8 cellular contexts compared by ENCODE assay signal in genomic region chr15:31236184-31237041, GRCh38.
DNase-seq lines count a peak whose midpoint lies in the region; ATAC-seq, FAIRE-seq and TF ChIP-seq lines count a peak whose summit lies in the region.

No MANE protein-coding gene starts in this region.

- TF ChIP-seq POLR2A in GM12891 (IDR thresholded peaks at IDR 0.05; ENCODE audit: low read depth, low read length): no peak

- ATAC-seq in HG03469 (IDR thresholded peaks at IDR 0.05; ENCODE audit: unreplicated experiment) (peak; percentile 37), GM21423 (IDR thresholded peaks at IDR 0.05; ENCODE audit: unreplicated experiment) (no peak), HG03025 (IDR thresholded peaks at IDR 0.05; ENCODE audit: low FRiP score, unreplicated experiment) (no peak)

- no peak for DNase-seq in GM12891 (ENCODE audit: insufficient read length, low spot score)
- peak; percentile 53 for DNase-seq in RPMI8226
- peak; percentile 98 for DNase-seq in fibroblast of pulmonary artery (ENCODE audit: low read depth)
- DNase-seq in occipital lobe (lab: John Stamatoyannopoulos, UW): peak; percentile 81
- no peak for DNase-seq in activated naive CD4-positive, alpha-beta T cell treated with anti-CD3 and anti-CD28 coated beads, Interleukin-2, amount 10 ng/mL, durations not matched to agents 7 days and 5 days

- no peak overlapping the region for H3K27ac Mint-ChIP-seq in activated naive CD4-positive, alpha-beta T cell treated with anti-CD3 and anti-CD28 coated beads, Interleukin-2, amount 10 ng/mL, durations not matched to agents 7 days and 5 days

- peak; percentile 28 for FAIRE-seq in GM12891 (lab: Jason Lieb, UNC)

- CTCF ChIA-PET in activated naive CD4-positive, alpha-beta T cell treated with anti-CD3 and anti-CD28 coated beads, Interleukin-2, amount 10 ng/mL, durations not matched to agents 7 days and 5 days (lab: Charles Lee): interaction anchor here (1.6 kb wide), 1 partner anchor 21 kb away, joined by 4 read pairs; no protein-coding TSS in a partner anchor

- peaks cover under 1% of the 10 kb centered on the region for H3K36me3 Mint-ChIP-seq in activated naive CD4-positive, alpha-beta T cell treated with anti-CD3 and anti-CD28 coated beads, Interleukin-2, amount 10 ng/mL, durations not matched to agents 7 days and 5 days

- peak overlapping the region; percentile 15 for H3K4me3 ChIP-seq in fibroblast of pulmonary artery (replicated peaks; ENCODE audit: low read depth, low read length)

- H3K4me3 Mint-ChIP-seq in activated naive CD4-positive, alpha-beta T cell treated with anti-CD3 and anti-CD28 coated beads, Interleukin-2, amount 10 ng/mL, durations not matched to agents 7 days and 5 days: no peak overlapping the region

- no peak for TF ChIP-seq CTCF in fibroblast of pulmonary artery (IDR thresholded peaks at IDR 0.05; ENCODE audit: low read length, missing control alignments)

- peaks cover 25% of the 10 kb centered on the region for H3K4me1 Mint-ChIP-seq in activated naive CD4-positive, alpha-beta T cell treated with anti-CD3 and anti-CD28 coated beads, Interleukin-2, amount 10 ng/mL, durations not matched to agents 7 days and 5 days

- peaks cover 5% of the 10 kb centered on the region for H3K9me3 Mint-ChIP-seq in activated naive CD4-positive, alpha-beta T cell treated with anti-CD3 and anti-CD28 coated beads, Interleukin-2, amount 10 ng/mL, durations not matched to agents 7 days and 5 days

- peaks cover 16% of the 10 kb centered on the region for H3K27me3 Mint-ChIP-seq in activated naive CD4-positive, alpha-beta T cell treated with anti-CD3 and anti-CD28 coated beads, Interleukin-2, amount 10 ng/mL, durations not matched to agents 7 days and 5 days

TF ChIP-seq in GM12891, 5 proteins besides CTCF, POLR2A, EP300 and RAD21:
- TF ChIP-seq POU2F2 (IDR thresholded peaks at IDR 0.05; ENCODE audit: low read depth, low read length): no peak
- TF ChIP-seq SPI1 (IDR thresholded peaks at IDR 0.05; ENCODE audit: low read depth, low read length): no peak
- no peak for TF ChIP-seq PAX5 (IDR thresholded peaks at IDR 0.05; ENCODE audit: insufficient read depth, low read length, severe bottlenecking)
- no peak for TF ChIP-seq TAF1 (IDR thresholded peaks at IDR 0.05; ENCODE audit: low read depth, low read length)
- TF ChIP-seq POLR2AphosphoS5 (IDR thresholded peaks at IDR 0.05; ENCODE audit: low read depth, low read length): no peak

Comparison
In these comparisons a context has a peak if more than half of its experiments do, and no peak if none do; other contexts are left out.
1. DNase-seq: peak in RPMI8226 (single experiment), fibroblast of pulmonary artery (single experiment) and occipital lobe (single experiment); none in GM12891 (single experiment) and activated naive CD4-positive, alpha-beta T cell treated with anti-CD3 and anti-CD28 coated beads, Interleukin-2, amount 10 ng/mL, durations not matched to agents 7 days and 5 days (single experiment).